In the genomic region with DNA sequence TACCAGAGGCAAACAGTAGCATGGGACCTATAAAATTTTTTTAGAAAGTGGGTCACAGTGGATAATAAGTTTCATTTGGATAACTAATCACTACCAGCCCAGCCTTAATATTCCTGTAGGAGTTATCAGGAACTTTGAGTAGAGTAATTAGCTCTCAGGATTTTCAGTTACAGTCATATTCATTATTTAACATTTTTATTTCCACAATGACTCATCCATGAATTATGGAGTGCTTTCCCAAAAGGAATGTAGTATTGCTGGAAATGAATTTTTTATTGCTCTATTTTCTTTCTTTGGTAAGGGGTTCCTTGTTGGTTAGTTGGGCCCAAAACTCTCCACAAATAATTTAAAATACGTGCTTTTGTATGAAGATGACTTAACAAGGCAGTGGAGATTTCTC, we compare ENCODE assay signal across 18 cellular contexts. TPM values are rescaled to one million over a fixed set of nuclear protein-coding genes. Genes with fewer than 3 reads are reported as not detected.
DNase-seq lines count a peak whose midpoint lies in the region; ATAC-seq and TF ChIP-seq lines count a peak whose summit lies in the region.
"Had no signal": no experiment of that assay in that cellular context is flagged by ENCODE, and none has a peak within 500 bp of the region (broad histone marks: within the 10 kb centered on the region; RNA-seq: fewer than 3 reads in every experiment).

No MANE protein-coding gene starts in this region.

- H3K4me1 Mint-ChIP-seq in CD4-positive, alpha-beta memory T cell = peaks cover 0 to 11% (median 7%) of the 10 kb centered on the region in 4 donors

- peak; percentile 35 for DNase-seq in AG08395 (ENCODE audit: low spot score)
- DNase-seq in HT1080 (ENCODE audit: low read depth) = peak; percentile 47
- peak; percentile 32 for DNase-seq in mammary epithelial cell
- DNase-seq in kidney tubule cell (ENCODE audit: low spot score) = peak; percentile 32
- DNase-seq in CD4-positive, alpha-beta memory T cell = no peak
- no peak for DNase-seq in sigmoid colon
- no peak for DNase-seq in NCI-H2107 treated with DMSO at 0.1 percent for 48 hours (lab: John Stamatoyannopoulos, UW; ENCODE audit: unreplicated experiment)
- DNase-seq: erythroblast, GF-D8, NCI-H1417 treated with DMSO at 0.1 percent for 48 hours, NCI-H524, pancreas, RPMI8226 had no signal

- CTCF ChIA-PET in mammary epithelial cell (lab: Charles Lee; ENCODE audit: low non-redundant PET) = no interaction called here
- CTCF ChIA-PET in CD4-positive, alpha-beta memory T cell (lab: Charles Lee; ENCODE audit: partially characterized antibody) = no interaction called here

- no peak overlapping the region for H3K4me3 ChIP-seq in mammary epithelial cell (replicated peaks in 1 of 3; ENCODE audit: insufficient read depth in 1 of 3, low read depth in 2 of 3, low read length in 3 of 3)
- no peak overlapping the region for H3K4me3 ChIP-seq in CD4-positive, alpha-beta memory T cell (ENCODE audit: low read length in 2 of 2)
- H3K4me3 ChIP-seq in sigmoid colon = no peak overlapping the region
- H3K4me3 ChIP-seq: cardiac muscle cell, HAP-1, pancreas had no signal

- no peaks in the 10 kb centered on the region for H4K20me1 ChIP-seq in mammary epithelial cell (ENCODE audit: insufficient read depth, low read length)

- H3K9me3 Mint-ChIP-seq in CD4-positive, alpha-beta memory T cell = peaks cover 0 to 2% (median 0%) of the 10 kb centered on the region in 8 donors
- H3K9me3 Mint-ChIP-seq: activated T-helper 2 cell treated with anti-CD3 and anti-CD28 coated beads, Interferon-gamma antibody, Interleukin-2, Interleukin-4, amounts not matched to agents 10 μg/mL and 5 μg/mL and 100 μg/mL, durations not matched to agents 14 hours and 24 hours and 36 hours had no signal

- no peaks in the 10 kb centered on the region for H3K27me3 Mint-ChIP-seq in CD4-positive, alpha-beta memory T cell

- no peak for TF ChIP-seq POLR2A in sigmoid colon (IDR thresholded peaks at IDR 0.05)

- no peak overlapping the region for H3K27ac Mint-ChIP-seq in CD4-positive, alpha-beta memory T cell
- H3K27ac Mint-ChIP-seq: activated T-helper 2 cell treated with anti-CD3 and anti-CD28 coated beads, Interferon-gamma antibody, Interleukin-2, Interleukin-4, amounts not matched to agents 10 μg/mL and 5 μg/mL and 100 μg/mL, durations not matched to agents 14 hours and 24 hours and 36 hours had no signal

- intact Hi-C loops in mammary epithelial cell (cut with micrococcal nuclease) = no loop called here
- intact Hi-C loops in CD4-positive, alpha-beta memory T cell (cut with micrococcal nuclease) = no loop called here
- intact Hi-C loops in sigmoid colon (cut with DNase I) = no loop called here

- peaks cover 82% of the 10 kb centered on the region for H3K79me2 ChIP-seq in mammary epithelial cell (ENCODE audit: insufficient read depth, low read length)

- H3K9ac ChIP-seq in mammary epithelial cell (ENCODE audit: insufficient read depth, low read length) = no peak overlapping the region

- no peaks in the 10 kb centered on the region for H3K36me3 ChIP-seq in mammary epithelial cell (ENCODE audit: insufficient read depth, low read length)
- no peaks in the 10 kb centered on the region for H3K36me3 ChIP-seq in CD4-positive, alpha-beta memory T cell (ENCODE audit: insufficient read depth, low read length)
- H3K36me3 ChIP-seq in sigmoid colon = no peaks in the 10 kb centered on the region
- H3K36me3 ChIP-seq: cardiac muscle cell, pancreas had no signal

- H3K4me2 ChIP-seq in mammary epithelial cell (ENCODE audit: insufficient read depth, low read depth, low read length) = peak overlapping the region; percentile 64

- dilution Hi-C loops in mammary epithelial cell (cut with HindIII; ENCODE audit: low sequenced_read_pairs) = no loop called here

- H3K27me3 ChIP-seq in mammary epithelial cell (ENCODE audit: insufficient read depth, low read length) (no peaks in the 10 kb centered on the region), sigmoid colon (no peaks in the 10 kb centered on the region)
- no peaks in the 10 kb centered on the region for H3K27me3 ChIP-seq in CD4-positive, alpha-beta memory T cell (ENCODE audit: insufficient read depth, low read length)
- H3K27me3 ChIP-seq: cardiac muscle cell, pancreas had no signal

- 58% methylated on average over 1 of the region's 1 CpG for WGBS in mammary epithelial cell (ENCODE audit: low coverage, missing lambda C conversion rate)
- WGBS in sigmoid colon, 2 donors = 98% methylated on average over 1 of the region's 1 CpG

- H3K4me1 ChIP-seq in mammary epithelial cell (ENCODE audit: insufficient read depth, low read length) (peaks cover 20% of the 10 kb centered on the region), sigmoid colon (peaks cover 0 to 17% (median 11%) of the 10 kb centered on the region in 4 donors)
- no peaks in the 10 kb centered on the region for H3K4me1 ChIP-seq in CD4-positive, alpha-beta memory T cell (ENCODE audit: insufficient read depth, low read length)
- H3K4me1 ChIP-seq: HAP-1 had no signal

- POLR2A ChIA-PET in CD4-positive, alpha-beta memory T cell (lab: Charles Lee; ENCODE audit: partially characterized antibody) = no interaction called here

- TF ChIP-seq EP300 in sigmoid colon (IDR thresholded peaks at IDR 0.05) = no peak

- in situ Hi-C loops in mammary epithelial cell (cut with MboI; ENCODE audit: low sequenced_read_pairs in 2 of 2) = no loop called here

- no peak overlapping the region for H2AFZ ChIP-seq in mammary epithelial cell (ENCODE audit: low read depth, low read length)

- no peak overlapping the region for H3K4me3 Mint-ChIP-seq in CD4-positive, alpha-beta memory T cell

- ATAC-seq in GM21786 (IDR thresholded peaks at IDR 0.05; ENCODE audit: unreplicated experiment) = no peak

- H3K9me3 ChIP-seq in mammary epithelial cell (replicated peaks; ENCODE audit: insufficient read depth, low read length) (no peaks in the 10 kb centered on the region), sigmoid colon (no peaks in the 10 kb centered on the region)
- no peaks in the 10 kb centered on the region for H3K9me3 ChIP-seq in CD4-positive, alpha-beta memory T cell (ENCODE audit: control insufficient read depth in 1 of 2, low read length in 2 of 2)
- H3K9me3 ChIP-seq: HAP-1, pancreas had no signal

- peaks cover 3 to 4% of the 10 kb centered on the region in 2 donors for H3K36me3 Mint-ChIP-seq in CD4-positive, alpha-beta memory T cell

- H3K27ac ChIP-seq in mammary epithelial cell (ENCODE audit: insufficient read depth, low read depth, low read length) = peak overlapping the region; percentile 15
- H3K27ac ChIP-seq in CD4-positive, alpha-beta memory T cell (ENCODE audit: low read depth, low read length) = no peak overlapping the region
- H3K27ac ChIP-seq in sigmoid colon = no peak overlapping the region
- H3K27ac ChIP-seq: C4-2B, cardiac muscle cell, pancreas had no signal

- TF ChIP-seq CTCF in mammary epithelial cell (conservative IDR thresholded peaks at IDR 0.05 in 1 of 2, IDR thresholded peaks at IDR 0.05 in 1 of 2; ENCODE audit: extremely low read depth in 1 of 2, insufficient read depth in 1 of 2, low read depth in 1 of 2, low read length in 2 of 2) (no peak), sigmoid colon (IDR thresholded peaks at IDR 0.05) (no peak)

- BruUV-seq in mammary epithelial cell (replicated peaks; lab: Mats Ljungman, UMichigan) = no TSS peak

RNA-seq across cellular contexts. Expression of gene ERC1, which starts 53.7 kb away (rescaled TPM):
- total RNA-seq in HT1080 (2014; rRNA removed; shearing (Covaris generic)) = 11.1 and 17.9 TPM in 2 replicates
- 5.4 and 5.5 TPM in 2 replicates for polyA plus RNA-seq in HT1080 (2015; cell fraction: cytosol; rRNA removed)
- 11.5 and 12.4 TPM in 2 replicates for polyA plus RNA-seq in HT1080 (2015; cell fraction: nucleus; rRNA removed)
- total RNA-seq in mammary epithelial cell (10 to 100 TPM; 41.0 to 88.7 TPM), sigmoid colon (10 to 100 TPM; 34.6 to 97.8 (median 42.4) TPM)
- polyA plus RNA-seq in mammary epithelial cell (16.7 TPM), sigmoid colon (10 to 100 TPM in 1 of 3 donors, 1 to 10 TPM in 2; 5.4 to 11.1 (median 8.6) TPM)
- 72.5 TPM for polyA minus RNA-seq in mammary epithelial cell
- 10 to 100 TPM; 34.3 to 41.7 TPM for total RNA-seq in CD4-positive, alpha-beta memory T cell
- 10 to 100 TPM in 1 of 2 donors, 1 to 10 TPM in 1; 4.0 to 23.2 TPM for polyA plus RNA-seq in CD4-positive, alpha-beta memory T cell

Comparison
In these comparisons a context has a peak if more than half of its experiments do, and no peak if none do; other contexts are left out.
1. DNase-seq: peak in AG08395 (single experiment), HT1080 (single experiment), mammary epithelial cell (single experiment) and kidney tubule cell (single experiment); none in CD4-positive, alpha-beta memory T cell (0 of 5), sigmoid colon (single experiment) and NCI-H2107 treated with DMSO at 0.1 percent for 48 hours (single experiment).